In the genomic region with DNA sequence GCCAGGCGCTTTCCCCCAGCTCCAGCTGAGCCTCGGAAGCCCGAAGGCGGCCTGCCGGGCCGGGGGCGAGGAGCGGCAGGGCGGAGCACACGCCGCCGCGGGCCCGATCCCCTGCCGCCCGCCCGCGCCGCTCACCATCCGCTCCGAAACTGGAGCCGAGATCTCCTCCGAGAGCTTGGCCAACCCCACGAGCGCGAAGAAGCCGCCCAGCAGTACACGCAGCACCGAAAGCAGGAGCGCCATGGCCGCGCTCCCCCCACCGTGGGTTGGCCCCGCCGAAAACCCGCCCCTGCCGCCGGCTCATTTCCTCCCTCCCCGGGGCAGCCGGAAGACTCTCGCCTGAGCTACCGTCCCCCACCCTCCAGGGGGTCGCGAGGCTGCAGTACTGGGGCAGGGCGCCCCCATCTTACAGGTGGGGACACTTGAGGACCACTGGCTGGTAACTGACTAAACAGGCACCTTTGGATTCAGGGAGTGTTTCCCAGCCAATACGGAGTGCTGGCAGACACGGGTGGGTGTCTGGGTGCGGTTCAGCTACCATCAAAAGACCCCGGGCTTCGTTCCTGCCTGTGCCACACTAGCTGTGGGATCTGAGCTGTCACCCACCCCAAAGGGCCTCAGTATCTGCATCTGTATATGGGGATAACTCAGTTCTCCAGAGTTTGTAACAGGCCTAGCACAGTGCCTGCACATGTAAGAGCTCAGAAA, we compare ENCODE assay signal across 1 cellular context.
A peak's percentile ranks its signal among the peaks of the same experiment; 100 is the strongest.
TF ChIP-seq lines count a peak whose summit lies in the region.

TMEM35B (minus strand) TSS at position 285 of the 708 bp plus-strand sequence; CDS start at position 243, 42 bp downstream.

TF ChIP-seq in HepG2, 621 proteins besides CTCF, POLR2A, EP300 and RAD21 (continued from another document and continues in another):
- TF ChIP-seq GFI1 (CRISPR knock-in tag; IDR thresholded peaks at IDR 0.05; ENCODE audit: borderline replicate concordance) (peak; percentile 59; the same call in 1 of the 2 replicates), ZMAT5 (CRISPR knock-in tag; IDR thresholded peaks at IDR 0.05; ENCODE audit: borderline replicate concordance, low read depth) (no peak), KMT2B (CRISPR knock-in tag; IDR thresholded peaks at IDR 0.05) (peak; percentile 47; the same call in 1 of the 2 replicates), AGO2 (optimal IDR thresholded peaks at IDR 0.05; ENCODE audit: low read depth, low read length) (peak; percentile 93), JUN (CRISPR knock-in tag; IDR thresholded peaks at IDR 0.05) (no peak), SPEN (CRISPR knock-in tag; IDR thresholded peaks at IDR 0.05; ENCODE audit: low read depth) (peak; percentile 48; the same call in 1 of the 2 replicates), ARID4A (CRISPR knock-in tag; IDR thresholded peaks at IDR 0.05; ENCODE audit: borderline replicate concordance) (peak; percentile 66), GABPA (IDR thresholded peaks at IDR 0.05; ENCODE audit: low read depth, low read length) (peak; percentile 42; the same call in 1 of the 2 replicates), GABPA (CRISPR knock-in tag; IDR thresholded peaks at IDR 0.05; ENCODE audit: low read depth) (peak; percentile 59), PTBP1 (IDR thresholded peaks at IDR 0.05; ENCODE audit: low read depth, low read length, poor library complexity, severe bottlenecking) (peak; percentile 64), GATAD2A (CRISPR knock-in tag; IDR thresholded peaks at IDR 0.05) (peak; percentile 49), FIP1L1 (IDR thresholded peaks at IDR 0.05; ENCODE audit: borderline replicate concordance, insufficient read depth, low read depth, low read length) (no peak), ZMAT3 (CRISPR knock-in tag; conservative IDR thresholded peaks at IDR 0.05) (0 out of 2 replicates have a peak, but pooled peaks have one; percentile 27), PHF8 (CRISPR knock-in tag; IDR thresholded peaks at IDR 0.05) (peak; percentile 82), ZNF329 (CRISPR knock-in tag; IDR thresholded peaks at IDR 0.05; ENCODE audit: low read depth) (0 out of 2 replicates have a peak, but pooled peaks have one; percentile 17), ZNF687 (CRISPR knock-in tag; IDR thresholded peaks at IDR 0.05) (peak; percentile 77), RARA (CRISPR knock-in tag; IDR thresholded peaks at IDR 0.05) (no peak), ZNF570 (CRISPR knock-in tag; IDR thresholded peaks at IDR 0.05; ENCODE audit: borderline replicate concordance) (no peak), HMG20A (CRISPR knock-in tag; IDR thresholded peaks at IDR 0.05; ENCODE audit: borderline replicate concordance) (no peak), RAD51 (IDR thresholded peaks at IDR 0.05; ENCODE audit: borderline replicate concordance) (no peak), SAP130 (CRISPR knock-in tag; IDR thresholded peaks at IDR 0.05; ENCODE audit: low read depth) (peak; percentile 40), ZNF709 (CRISPR knock-in tag; IDR thresholded peaks at IDR 0.05) (no peak), KAT8 (CRISPR knock-in tag; IDR thresholded peaks at IDR 0.05) (peak; percentile 65; the same call in 1 of the 2 replicates), SP4 (CRISPR knock-in tag; IDR thresholded peaks at IDR 0.05) (peak; percentile 70), NRL (CRISPR knock-in tag; IDR thresholded peaks at IDR 0.05; ENCODE audit: borderline replicate concordance) (peak; percentile 54; the same call in 1 of the 2 replicates), SAFB2 (CRISPR knock-in tag; IDR thresholded peaks at IDR 0.05; ENCODE audit: borderline replicate concordance, low read depth) (0 out of 2 replicates have a peak, but pooled peaks have one; percentile 44), DDIT3 (CRISPR knock-in tag; IDR thresholded peaks at IDR 0.05) (no peak), ZFY (CRISPR knock-in tag; IDR thresholded peaks at IDR 0.05) (peak; percentile 86), CREBL2 (CRISPR knock-in tag; IDR thresholded peaks at IDR 0.05; ENCODE audit: borderline replicate concordance) (0 out of 2 replicates have a peak, but pooled peaks have one; percentile 24), SSRP1 (CRISPR knock-in tag; IDR thresholded peaks at IDR 0.05) (no peak), ZBTB3 (CRISPR knock-in tag; IDR thresholded peaks at IDR 0.05; ENCODE audit: borderline replicate concordance, low read depth) (peak; percentile 56; the same call in 1 of the 2 replicates), ZNF564 (CRISPR knock-in tag; IDR thresholded peaks at IDR 0.05) (no peak), ZNF713 (CRISPR knock-in tag; IDR thresholded peaks at IDR 0.05) (0 out of 2 replicates have a peak, but pooled peaks have one; percentile 59), NFIB (CRISPR knock-in tag; IDR thresholded peaks at IDR 0.05; ENCODE audit: borderline replicate concordance) (no peak), PAX8 (CRISPR knock-in tag; IDR thresholded peaks at IDR 0.05; ENCODE audit: borderline replicate concordance) (0 out of 2 replicates have a peak, but pooled peaks have one; percentile 80), AGO1 (IDR thresholded peaks at IDR 0.05; ENCODE audit: low read depth, low read length, poor library complexity, severe bottlenecking) (no peak)
- TF ChIP-seq, protein P1, sequence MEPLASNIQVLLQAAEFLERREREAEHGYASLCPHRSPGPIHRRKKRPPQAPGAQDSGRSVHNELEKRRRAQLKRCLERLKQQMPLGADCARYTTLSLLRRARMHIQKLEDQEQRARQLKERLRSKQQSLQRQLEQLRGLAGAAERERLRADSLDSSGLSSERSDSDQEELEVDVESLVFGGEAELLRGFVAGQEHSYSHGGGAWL (CRISPR knock-in tag; IDR thresholded peaks at IDR 0.05) = peak; percentile 21; the same call in 1 of the 2 replicates
- TF ChIP-seq, protein P2, sequence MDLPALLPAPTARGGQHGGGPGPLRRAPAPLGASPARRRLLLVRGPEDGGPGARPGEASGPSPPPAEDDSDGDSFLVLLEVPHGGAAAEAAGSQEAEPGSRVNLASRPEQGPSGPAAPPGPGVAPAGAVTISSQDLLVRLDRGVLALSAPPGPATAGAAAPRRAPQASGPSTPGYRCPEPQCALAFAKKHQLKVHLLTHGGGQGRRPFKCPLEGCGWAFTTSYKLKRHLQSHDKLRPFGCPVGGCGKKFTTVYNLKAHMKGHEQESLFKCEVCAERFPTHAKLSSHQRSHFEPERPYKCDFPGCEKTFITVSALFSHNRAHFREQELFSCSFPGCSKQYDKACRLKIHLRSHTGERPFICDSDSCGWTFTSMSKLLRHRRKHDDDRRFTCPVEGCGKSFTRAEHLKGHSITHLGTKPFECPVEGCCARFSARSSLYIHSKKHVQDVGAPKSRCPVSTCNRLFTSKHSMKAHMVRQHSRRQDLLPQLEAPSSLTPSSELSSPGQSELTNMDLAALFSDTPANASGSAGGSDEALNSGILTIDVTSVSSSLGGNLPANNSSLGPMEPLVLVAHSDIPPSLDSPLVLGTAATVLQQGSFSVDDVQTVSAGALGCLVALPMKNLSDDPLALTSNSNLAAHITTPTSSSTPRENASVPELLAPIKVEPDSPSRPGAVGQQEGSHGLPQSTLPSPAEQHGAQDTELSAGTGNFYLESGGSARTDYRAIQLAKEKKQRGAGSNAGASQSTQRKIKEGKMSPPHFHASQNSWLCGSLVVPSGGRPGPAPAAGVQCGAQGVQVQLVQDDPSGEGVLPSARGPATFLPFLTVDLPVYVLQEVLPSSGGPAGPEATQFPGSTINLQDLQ (CRISPR knock-in tag; IDR thresholded peaks at IDR 0.05) = 0 out of 2 replicates have a peak, but pooled peaks have one; percentile 60
- TF ChIP-seq, protein P3, sequence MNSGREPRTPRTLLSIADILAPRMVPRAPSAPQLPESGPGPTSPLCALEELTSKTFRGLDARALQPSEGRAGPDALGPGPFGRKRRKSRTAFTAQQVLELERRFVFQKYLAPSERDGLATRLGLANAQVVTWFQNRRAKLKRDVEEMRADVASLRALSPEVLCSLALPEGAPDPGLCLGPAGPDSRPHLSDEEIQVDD (CRISPR knock-in tag; IDR thresholded peaks at IDR 0.05; ENCODE audit: borderline replicate concordance) = 0 out of 2 replicates have a peak, but pooled peaks have one; percentile 38
- TF ChIP-seq, protein P4, sequence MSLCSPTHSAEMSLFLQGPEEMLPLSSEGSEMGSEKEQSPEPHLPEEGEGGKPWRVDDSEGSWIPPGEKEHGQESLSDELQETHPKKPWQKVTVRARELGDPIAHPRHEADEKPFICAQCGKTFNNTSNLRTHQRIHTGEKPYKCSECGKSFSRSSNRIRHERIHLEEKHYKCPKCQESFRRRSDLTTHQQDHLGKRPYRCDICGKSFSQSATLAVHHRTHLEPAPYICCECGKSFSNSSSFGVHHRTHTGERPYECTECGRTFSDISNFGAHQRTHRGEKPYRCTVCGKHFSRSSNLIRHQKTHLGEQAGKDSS (CRISPR knock-in tag; IDR thresholded peaks at IDR 0.05; ENCODE audit: borderline replicate concordance, low read depth) = peak; percentile 71; the same call in 1 of the 2 replicates
